In the genomic region with DNA sequence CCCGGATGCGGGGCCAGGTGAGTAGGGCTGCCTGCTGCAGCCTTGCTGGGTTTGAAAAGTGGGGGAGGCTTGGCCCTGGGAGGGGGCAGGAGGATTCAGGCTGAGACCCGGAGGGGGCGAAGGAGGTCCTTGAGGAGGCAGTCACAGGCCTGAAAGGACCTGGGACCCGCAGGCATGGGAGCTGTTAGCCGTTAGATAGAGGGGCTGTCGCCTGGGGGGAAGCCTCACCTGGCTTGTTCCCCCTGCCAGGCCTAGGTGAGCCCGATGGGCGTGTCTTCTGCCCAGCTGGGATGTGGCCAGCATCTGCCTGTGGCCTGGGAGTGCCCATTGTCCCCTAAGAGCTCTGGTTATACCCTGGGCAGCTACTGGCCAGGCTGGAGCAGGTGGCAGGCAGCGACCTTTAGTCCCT, we compare ENCODE assay signal across 8 cellular contexts. TPM values are rescaled to one million over a fixed set of nuclear protein-coding genes. Genes with fewer than 3 reads are reported as not detected.
A peak's percentile ranks its signal among the peaks of the same experiment; 100 is the strongest.
DNase-seq lines count a peak whose midpoint lies in the region; ATAC-seq and TF ChIP-seq lines count a peak whose summit lies in the region.

No MANE protein-coding gene starts in this region.

- POLR2A ChIA-PET in CD8-positive, alpha-beta memory T cell (lab: Charles Lee), result interaction anchor here (0.6 to 1.3 kb wide), 3 partner anchors 14 to 265 kb away, joined by 3 to 7 read pairs (median 3); no protein-coding TSS in a partner anchor
- POLR2A ChIA-PET in A673 (lab: Charles Lee; ENCODE audit: low non-redundant PET), result no interaction called here

- peaks cover 30% of the 10 kb centered on the region for H3K4me1 ChIP-seq in CD8-positive, alpha-beta memory T cell (ENCODE audit: insufficient read depth, low read length)
- H3K4me1 ChIP-seq in testis (peaks cover 18% of the 10 kb centered on the region), A673 (ENCODE audit: insufficient read depth, low read length, poor library complexity, severe bottlenecking) (peaks cover 6% of the 10 kb centered on the region)

- H3K27ac Mint-ChIP-seq in CD8-positive, alpha-beta memory T cell, result peak overlapping the region; percentile 87 to 99 (median 94)
- no peak overlapping the region for H3K27ac Mint-ChIP-seq in nephron progenitor cell

- H3K9me3 Mint-ChIP-seq in CD8-positive, alpha-beta memory T cell, result peaks cover 0 to 5% (median 2%) of the 10 kb centered on the region in 5 donors
- peaks cover 9% of the 10 kb centered on the region for H3K9me3 Mint-ChIP-seq in nephron progenitor cell

- no peak for ATAC-seq in GM21526 (IDR thresholded peaks at IDR 0.05; ENCODE audit: low FRiP score, unreplicated experiment)

- H3K9me3 ChIP-seq in CD8-positive, alpha-beta memory T cell (ENCODE audit: low read length), result no peaks in the 10 kb centered on the region
- H3K9me3 ChIP-seq in testis, result no peaks in the 10 kb centered on the region
- H3K9me3 ChIP-seq in A673 (ENCODE audit: low read depth, low read length, poor library complexity, severe bottlenecking), result no peaks in the 10 kb centered on the region

- peaks cover 9 to 34% (median 14%) of the 10 kb centered on the region in 3 donors for H3K4me1 Mint-ChIP-seq in CD8-positive, alpha-beta memory T cell
- H3K4me1 Mint-ChIP-seq in nephron progenitor cell, result no peaks in the 10 kb centered on the region

- TF ChIP-seq POLR2A in testis (IDR thresholded peaks at IDR 0.05), result no peak

- intact Hi-C loops in testis (cut with DNase I; ENCODE audit: low total_unique reads), result no loop called here
- intact Hi-C loops in A673 (cut with micrococcal nuclease; ENCODE audit: unreplicated experiment), result loop anchor here (2.0 kb wide), 1 partner anchor 27 kb away; no protein-coding TSS in a partner anchor

- peak overlapping the region; percentile 76 for H3K27ac ChIP-seq in CD8-positive, alpha-beta memory T cell (ENCODE audit: low read depth, low read length)
- H3K27ac ChIP-seq in coronary artery (peak overlapping the region; percentile 72 to 93), testis (no peak overlapping the region), A673 (ENCODE audit: low read depth, low read length, poor library complexity, severe bottlenecking) (no peak overlapping the region)

- WGBS in testis, 2 donors, result 2 to 3% methylated on average over 9 to 10 of the region's 10 CpGs

- no TSS peak for BruUV-seq in A673 (replicated peaks; lab: Mats Ljungman, UMichigan)

- peak overlapping the region; percentile 83 to 94 (median 84) for H3K4me3 Mint-ChIP-seq in CD8-positive, alpha-beta memory T cell
- H3K4me3 Mint-ChIP-seq in nephron progenitor cell, result peak overlapping the region; percentile 34

- no peak for DNase-seq in CD8-positive, alpha-beta memory T cell
- DNase-seq in NCI-H1105 treated with DMSO at 0.1 percent for 48 hours (lab: John Stamatoyannopoulos, UW) (peak; percentile 85), coronary artery (ENCODE audit: low spot score) (no peak), nephron progenitor cell (no peak), testis (no peak), A673 (ENCODE audit: low spot score) (no peak), HPDE6-E6E7 (ENCODE audit: extremely low spot score) (no peak)

- H3K27me3 ChIP-seq in CD8-positive, alpha-beta memory T cell (ENCODE audit: insufficient read depth, low read length, poor library complexity, severe bottlenecking), result peaks cover 4% of the 10 kb centered on the region
- H3K27me3 ChIP-seq in testis, result no peaks in the 10 kb centered on the region
- peaks cover 25% of the 10 kb centered on the region for H3K27me3 ChIP-seq in A673 (replicated peaks; ENCODE audit: insufficient read depth, low read depth, low read length, poor library complexity)

- no peaks in the 10 kb centered on the region for H3K27me3 Mint-ChIP-seq in CD8-positive, alpha-beta memory T cell
- peaks cover 79% of the 10 kb centered on the region for H3K27me3 Mint-ChIP-seq in nephron progenitor cell (ENCODE audit: low read depth, poor library complexity)

- H3K4me3 ChIP-seq in CD8-positive, alpha-beta memory T cell (ENCODE audit: low read length), result peak overlapping the region; percentile 59
- H3K4me3 ChIP-seq in coronary artery, result peak overlapping the region; percentile 81
- no peak overlapping the region for H3K4me3 ChIP-seq in testis
- no peak overlapping the region for H3K4me3 ChIP-seq in A673 (ENCODE audit: low read depth, low read length, poor library complexity, severe bottlenecking)

- TF ChIP-seq CTCF in coronary artery (IDR thresholded peaks at IDR 0.05) (no peak), nephron progenitor cell (IDR thresholded peaks at IDR 0.05) (no peak), testis (IDR thresholded peaks at IDR 0.05) (no peak), A673 (conservative IDR thresholded peaks at IDR 0.05; ENCODE audit: low read depth, low read length) (no peak)

- H3K36me3 ChIP-seq in CD8-positive, alpha-beta memory T cell (ENCODE audit: insufficient read depth, low read length), result no peaks in the 10 kb centered on the region
- no peaks in the 10 kb centered on the region for H3K36me3 ChIP-seq in testis (ENCODE audit: low read depth, missing control alignments)
- H3K36me3 ChIP-seq in A673 (ENCODE audit: insufficient read depth, low read length, poor library complexity, severe bottlenecking), result no peaks in the 10 kb centered on the region

- peaks cover 3 to 5% (median 3%) of the 10 kb centered on the region in 3 donors for H3K36me3 Mint-ChIP-seq in CD8-positive, alpha-beta memory T cell
- H3K36me3 Mint-ChIP-seq in nephron progenitor cell (ENCODE audit: low read depth), result no peaks in the 10 kb centered on the region

- CTCF ChIA-PET in CD8-positive, alpha-beta memory T cell (lab: Charles Lee), result interaction anchor here (0.9 to 13.9 kb wide), 16 partner anchors 8 to 371 kb away, joined by 3 to 152 read pairs (median 4); a partner anchor contains a TSS
- CTCF ChIA-PET in A673 (lab: Charles Lee), result interaction anchor here (1.0 to 1.2 kb wide), 2 partner anchors 27 to 303 kb away, joined by 3 to 17 read pairs; no protein-coding TSS in a partner anchor

RNA-seq across cellular contexts. Expression of a gene that starts 1.8 kb away (rescaled TPM):
- 1 to 10 TPM; 2.3 to 4.0 TPM for total RNA-seq in CD8-positive, alpha-beta memory T cell
- polyA plus RNA-seq in CD8-positive, alpha-beta memory T cell, result 0.75 TPM
- total RNA-seq in testis (10 to 100 TPM in 1 of 2 donors, 1 to 10 TPM in 1; 8.5 to 14.4 TPM), A673 (2021) (0.70 and 1.9 TPM in 2 replicates)
- polyA plus RNA-seq in testis (ENCODE audit: insufficient read depth, low read depth, low replicate concordance), result 7.0 TPM

RNA-seq across cellular contexts. Expression of a gene that starts 11.2 kb away (rescaled TPM):
- not detected for total RNA-seq in CD8-positive, alpha-beta memory T cell
- not detected for polyA plus RNA-seq in CD8-positive, alpha-beta memory T cell
- total RNA-seq in testis (not detected), A673 (2021) (not detected in 2 replicates)
- not detected for polyA plus RNA-seq in testis (ENCODE audit: insufficient read depth, low read depth, low replicate concordance)

RNA-seq across cellular contexts. Expression of a gene that starts 24.2 kb away (rescaled TPM):
- not detected for total RNA-seq in CD8-positive, alpha-beta memory T cell
- 0.46 TPM for polyA plus RNA-seq in CD8-positive, alpha-beta memory T cell
- total RNA-seq in testis (not detected), A673 (2021) (not detected in 2 replicates)
- not detected for polyA plus RNA-seq in testis (ENCODE audit: insufficient read depth, low read depth, low replicate concordance)

RNA-seq across cellular contexts. Expression of a gene that starts 34.4 kb away (rescaled TPM):
- total RNA-seq in CD8-positive, alpha-beta memory T cell, result not detected
- polyA plus RNA-seq in CD8-positive, alpha-beta memory T cell, result not detected
- total RNA-seq in testis (not detected), A673 (2021) (not detected in 2 replicates)
- not detected for polyA plus RNA-seq in testis (ENCODE audit: insufficient read depth, low read depth, low replicate concordance)

RNA-seq across cellular contexts. Expression of a gene that starts 48.1 kb away (rescaled TPM):
- not detected for total RNA-seq in CD8-positive, alpha-beta memory T cell
- polyA plus RNA-seq in CD8-positive, alpha-beta memory T cell, result not detected
- total RNA-seq in testis, result not detected
- not detected for polyA plus RNA-seq in testis (ENCODE audit: insufficient read depth, low read depth, low replicate concordance)
- not detected in 2 replicates for total RNA-seq in A673 (2021)

Comparison
In these comparisons a context has a peak if more than half of its experiments do, and no peak if none do; other contexts are left out.
1. H3K27ac ChIP-seq: peak in CD8-positive, alpha-beta memory T cell (single experiment) and coronary artery (2 of 2); none in testis (0 of 2) and A673 (single experiment).
2. H3K4me3 ChIP-seq: peak in CD8-positive, alpha-beta memory T cell (single experiment) and coronary artery (single experiment); none in testis (0 of 2) and A673 (single experiment).